Comparison of ENCODE assay signal across 8 cellular contexts in the genomic region with DNA sequence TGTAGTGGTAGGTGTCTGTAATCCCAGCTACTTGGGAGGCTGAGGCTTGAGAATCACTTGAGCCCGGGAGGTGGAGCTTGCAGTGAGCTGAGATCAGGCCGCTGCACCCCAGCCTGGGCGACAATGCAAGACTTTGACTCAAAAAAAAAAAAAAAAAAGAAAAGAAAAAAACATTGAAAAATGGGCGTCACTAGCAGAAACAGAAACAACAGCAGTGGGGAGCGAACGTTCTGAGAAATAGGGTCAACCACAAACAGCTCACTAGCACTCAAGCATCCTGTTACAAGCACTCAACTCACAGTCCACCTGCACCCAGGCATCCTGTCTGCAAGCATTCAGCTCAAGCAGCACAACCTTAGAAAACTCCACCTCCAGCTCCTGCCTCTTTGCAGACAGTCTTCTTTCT.
DNase-seq lines count a peak whose midpoint lies in the region; ATAC-seq and TF ChIP-seq lines count a peak whose summit lies in the region.

No MANE protein-coding gene starts in this region.

- H3K27ac ChIP-seq in C4-2B (peak overlapping the region; percentile 31; the same call in 1 of the 2 replicates), brain microvascular endothelial cell (no peak overlapping the region)

- H3K4me1 Mint-ChIP-seq in activated naive CD4-positive, alpha-beta T cell treated with anti-CD3 and anti-CD28 coated beads, Interleukin-2, amount 50 U/mL, for 24 hours, result peaks cover 92% of the 10 kb centered on the region

- no peaks in the 10 kb centered on the region for H3K27me3 Mint-ChIP-seq in activated naive CD4-positive, alpha-beta T cell treated with anti-CD3 and anti-CD28 coated beads, Interleukin-2, amount 50 U/mL, for 24 hours

- ATAC-seq in GM19324 (IDR thresholded peaks at IDR 0.05; ENCODE audit: low FRiP score, unreplicated experiment) (peak; percentile 98), HG03342 (IDR thresholded peaks at IDR 0.05; ENCODE audit: unreplicated experiment) (peak; percentile 96)

- H3K4me3 ChIP-seq in brain microvascular endothelial cell (ENCODE audit: low read depth, low read length), result no peak overlapping the region

- no peak for TF ChIP-seq CTCF in C4-2B (conservative IDR thresholded peaks at IDR 0.05)
- TF ChIP-seq CTCF in brain microvascular endothelial cell (IDR thresholded peaks at IDR 0.05; ENCODE audit: low read depth, low read length, missing control alignments), result no peak

- in situ Hi-C loops in brain microvascular endothelial cell (cut with HindIII; ENCODE audit: low pct_ligation_motif_present, low sequenced_read_pairs), result no loop called here

- no peaks in the 10 kb centered on the region for H3K27me3 ChIP-seq in brain microvascular endothelial cell (replicated peaks)

- peak overlapping the region; percentile 67 for H3K27ac Mint-ChIP-seq in activated naive CD4-positive, alpha-beta T cell treated with anti-CD3 and anti-CD28 coated beads, Interleukin-2, amount 50 U/mL, for 24 hours

- TF ChIP-seq POLR2A in Raji (IDR thresholded peaks at IDR 0.05; ENCODE audit: insufficient read depth, low read depth, low read length), result peak; percentile 48; the same call in 1 of the 2 replicates

- H3K9me3 Mint-ChIP-seq in activated naive CD4-positive, alpha-beta T cell treated with anti-CD3 and anti-CD28 coated beads, Interleukin-2, amount 50 U/mL, for 24 hours, result no peaks in the 10 kb centered on the region

- peak; percentile 54 to 77 for DNase-seq in stimulated activated CD4-positive, alpha-beta T cell treated with anti-CD3 and anti-CD28 coated beads, Interleukin-4, amount 100 ng/mL, for 4 hours
- no peak for DNase-seq in brain microvascular endothelial cell
- no peak for DNase-seq in Ammon's horn (ENCODE audit: low spot score)

- H3K36me3 Mint-ChIP-seq in activated naive CD4-positive, alpha-beta T cell treated with anti-CD3 and anti-CD28 coated beads, Interleukin-2, amount 50 U/mL, for 24 hours, result peaks cover 13% of the 10 kb centered on the region

- peak overlapping the region; percentile 68 for H3K4me3 Mint-ChIP-seq in activated naive CD4-positive, alpha-beta T cell treated with anti-CD3 and anti-CD28 coated beads, Interleukin-2, amount 50 U/mL, for 24 hours

- H3K36me3 ChIP-seq in brain microvascular endothelial cell (replicated peaks), result no peaks in the 10 kb centered on the region

Comparison
In these comparisons a context has a peak if more than half of its experiments do, and no peak if none do; other contexts are left out.
1. DNase-seq: peak in stimulated activated CD4-positive, alpha-beta T cell treated with anti-CD3 and anti-CD28 coated beads, Interleukin-4, amount 100 ng/mL, for 4 hours (2 of 2); none in brain microvascular endothelial cell (single experiment) and Ammon's horn (single experiment).